13 cellular contexts compared by ENCODE assay signal in the genomic region with DNA sequence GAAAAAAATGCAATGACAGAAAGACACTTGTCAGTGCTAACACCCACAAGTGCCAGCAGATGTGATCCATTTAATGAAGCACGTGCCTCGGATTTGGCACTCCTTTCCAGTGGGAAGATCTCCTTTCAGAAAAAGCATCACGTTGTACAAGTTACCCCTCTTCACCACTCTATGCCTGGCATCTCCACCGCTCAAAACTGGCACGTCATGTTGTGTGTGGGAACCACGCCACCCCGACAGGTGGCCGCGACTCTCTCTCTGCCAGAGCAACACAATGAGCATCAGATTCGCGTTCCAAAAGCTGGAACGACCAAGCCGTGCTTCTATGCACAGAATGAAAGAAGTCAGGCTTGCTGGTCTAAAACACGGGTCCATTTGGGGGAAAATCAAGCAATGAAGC. TPM values are rescaled to one million over a fixed set of nuclear protein-coding genes. Genes with fewer than 3 reads are reported as not detected.
DNase-seq lines count a peak whose midpoint lies in the region; ATAC-seq and TF ChIP-seq lines count a peak whose summit lies in the region.
"Had no signal": no experiment of that assay in that cellular context is flagged by ENCODE, and none has a peak within 500 bp of the region (broad histone marks: within the 10 kb centered on the region; RNA-seq: fewer than 3 reads in every experiment).

No MANE protein-coding gene starts in this region.

- H3K4me1 ChIP-seq in psoas muscle, result peaks cover 8% of the 10 kb centered on the region

- DNase-seq in NCI-H1105 (lab: John Stamatoyannopoulos, UW), result peak; percentile 69
- DNase-seq in NCI-H2171 treated with DMSO at 0.1 percent for 48 hours (lab: John Stamatoyannopoulos, UW), result peak; percentile 85
- peak; percentile 87 for DNase-seq in cerebellum (ENCODE audit: low spot score)
- no peak for DNase-seq in psoas muscle
- DNase-seq in SIG-M5 treated with dmso at 0.1 percent for 504 hours (lab: John Stamatoyannopoulos, UW; ENCODE audit: unreplicated experiment), result no peak
- DNase-seq in NCI-H748 treated with DMSO at 0.1 percent for 48 hours (lab: John Stamatoyannopoulos, UW), result no peak
- DNase-seq: effector memory CD4-positive, alpha-beta T cell; MV-4-11; naive thymus-derived CD8-positive, alpha-beta T cell; NCI-H774; T-helper 1 cell had no signal

- H3K27ac ChIP-seq in psoas muscle, result no peak overlapping the region

- H3K27me3 ChIP-seq in psoas muscle (ENCODE audit: insufficient read depth in 3 of 3, low read length in 2 of 3), result no peaks in the 10 kb centered on the region

- intact Hi-C loops in psoas muscle (cut with DNase I), result no loop called here

- ATAC-seq in psoas muscle (peak; percentile 84 to 90 (median 88)), HG03442 (IDR thresholded peaks at IDR 0.05; ENCODE audit: unreplicated experiment) (no peak), GM21723 (IDR thresholded peaks at IDR 0.05; ENCODE audit: unreplicated experiment) (no peak)
- ATAC-seq: naive thymus-derived CD8-positive, alpha-beta T cell had no signal

- no peak for TF ChIP-seq CTCF in psoas muscle (IDR thresholded peaks at IDR 0.05)

- WGBS in psoas muscle, 3 donors, result 26 to 35% (median 30%) methylated on average over 14 of the region's 14 CpGs

- H3K4me3 ChIP-seq in psoas muscle, result no peak overlapping the region

- H3K36me3 ChIP-seq in psoas muscle (ENCODE audit: insufficient read depth in 1 of 2, low read depth in 1 of 2), result peaks cover 0 to 19% of the 10 kb centered on the region in 2 donors

- H3K9me3 ChIP-seq in psoas muscle, result no peaks in the 10 kb centered on the region

RNA-seq across cellular contexts. Expression of gene TMTC4, which starts 24.3 kb away (rescaled TPM):
- total RNA-seq in cerebellum (73.3 TPM), psoas muscle (10 to 100 TPM in 1 of 4 donors, 1 to 10 TPM in 3; 6.8 to 10.1 (median 7.4) TPM)
- polyA plus RNA-seq in psoas muscle, result 1 to 10 TPM; 3.6 to 8.5 (median 4.1) TPM

Comparison
In these comparisons a context has a peak if more than half of its experiments do, and no peak if none do; other contexts are left out.
1. DNase-seq: peak in NCI-H1105 (single experiment), NCI-H2171 treated with DMSO at 0.1 percent for 48 hours (single experiment) and cerebellum (single experiment); none in psoas muscle (0 of 2), SIG-M5 treated with dmso at 0.1 percent for 504 hours (single experiment) and NCI-H748 treated with DMSO at 0.1 percent for 48 hours (single experiment).
2. ATAC-seq: peak in psoas muscle (4 of 4); none in HG03442 (single experiment) and GM21723 (single experiment).